ENCODE assay signal across 26 cellular contexts in the genomic region with DNA sequence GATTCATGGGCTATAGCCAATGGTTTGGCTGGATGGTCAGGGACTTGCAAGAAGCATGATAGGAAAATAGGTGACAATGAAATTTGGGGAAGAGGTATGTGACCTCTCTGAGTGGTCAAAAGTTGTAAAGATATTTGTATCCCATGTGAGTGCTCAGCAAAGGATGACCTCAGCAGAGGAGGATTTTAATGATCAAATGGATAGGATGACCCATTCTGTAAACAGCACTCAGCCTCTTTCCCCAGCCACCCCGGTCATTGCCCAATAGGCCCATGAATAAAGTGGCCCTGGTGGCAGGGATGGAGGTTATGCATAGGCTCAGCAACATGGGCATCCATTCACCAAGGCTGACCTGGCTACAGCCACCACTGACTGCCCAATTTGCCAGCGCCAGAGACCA.
"Had no signal": no experiment of that assay in that cellular context is flagged by ENCODE, and none has a peak within 500 bp of the region (broad histone marks: within the 10 kb centered on the region; RNA-seq: fewer than 3 reads in every experiment).

No MANE protein-coding gene starts in this region.

- H3K4me2 ChIP-seq: hepatocyte had no signal

- ATAC-seq: natural killer cell; pancreas; right cardiac atrium; sciatic nerve; stimulated activated effector memory CD8-positive, alpha-beta T cell treated with anti-CD3 and anti-CD28 coated beads, Interleukin-12 subunit alpha, Interleukin-12 subunit beta, amount 100 ng/mL, for 72 hours; upper lobe of right lung had no signal

- H3K4me1 ChIP-seq: prostate gland, spleen, suprapubic skin, upper lobe of right lung had no signal

- H3K4me3 ChIP-seq: hepatocyte, left ventricle myocardium inferior, lung, pancreas, prostate gland, spleen, suprapubic skin, thoracic aorta, tibial artery, upper lobe of right lung had no signal

- H3K9me3 ChIP-seq: left ventricle myocardium inferior, pancreas, prostate gland, spleen, suprapubic skin, thoracic aorta, tibial artery, upper lobe of right lung had no signal

- FAIRE-seq: pancreas, small intestine, urothelium cell line had no signal

- H3K36me3 ChIP-seq: left ventricle myocardium inferior, pancreas, prostate gland, spleen, suprapubic skin, thoracic aorta, tibial artery, upper lobe of right lung had no signal

- H2AFZ ChIP-seq: hepatocyte had no signal

- DNase-seq: islet precursor cell; left ventricle myocardium inferior; mesendoderm; naive B cell; natural killer cell; nephron progenitor cell; nucleus accumbens; pancreas; posterior cingulate gyrus; retina; right cardiac atrium; small intestine; spleen; stimulated activated CD4-positive, alpha-beta T cell treated with anti-CD3 and anti-CD28 coated beads, Interleukin-4, amount 100 ng/mL, for 24 hours; stimulated activated naive CD4-positive, alpha-beta T cell; tibial artery; trophoblast cell; upper lobe of right lung had no signal

- H3K27me3 ChIP-seq: hepatocyte, pancreas, suprapubic skin, tibial artery, upper lobe of right lung had no signal

- H3K27ac ChIP-seq: hepatocyte, left ventricle myocardium inferior, pancreas, prostate gland, spleen, suprapubic skin, thoracic aorta, tibial artery, upper lobe of right lung had no signal

- H3K79me2 ChIP-seq: hepatocyte had no signal
